ENCODE assay signal across 1 cellular context in the genomic region with DNA sequence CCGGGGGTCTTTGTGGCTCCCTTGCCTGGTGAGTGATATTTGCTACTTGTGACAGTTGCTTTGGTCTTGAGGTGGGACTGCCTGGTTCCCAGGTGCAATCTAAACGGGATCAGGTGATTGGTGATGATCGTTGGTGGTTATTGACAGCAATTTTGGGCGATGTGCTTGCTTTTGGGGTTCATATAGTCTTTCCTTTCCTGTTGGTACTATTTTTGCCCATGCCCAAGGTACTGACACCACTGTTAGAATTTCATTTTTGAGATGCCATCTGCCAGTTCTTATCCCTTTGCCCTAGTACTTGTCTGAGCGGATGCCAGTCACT.
A peak's percentile ranks its signal among the peaks of the same experiment; 100 is the strongest.
TF ChIP-seq lines count a peak whose summit lies in the region.

No MANE protein-coding gene starts in this region.

TF ChIP-seq in H1, 55 proteins besides CTCF, POLR2A, EP300 and RAD21:
- TF ChIP-seq HDAC2 (IDR thresholded peaks at IDR 0.05; ENCODE audit: borderline replicate concordance in 1 of 2, low read depth in 2 of 2, low read length in 2 of 2) (peak in 1 of 2 experiments; percentile 89; a peak in 1 of 4 replicates), NANOG (IDR thresholded peaks at IDR 0.05; ENCODE audit: insufficient read depth, low read depth, low read length, poor library complexity, severe bottlenecking) (no peak), KDM5A (IDR thresholded peaks at IDR 0.05; ENCODE audit: low read length) (0 out of 2 replicates have a peak, but pooled peaks have one; percentile 4), BACH1 (IDR thresholded peaks at IDR 0.05; ENCODE audit: low read length) (no peak), KDM1A (IDR thresholded peaks at IDR 0.05; ENCODE audit: borderline replicate concordance, low read length) (no peak)
TF ChIP-seq in H1: peak in this region for 2.
